20 cellular contexts compared by ENCODE assay signal in the genomic region with DNA sequence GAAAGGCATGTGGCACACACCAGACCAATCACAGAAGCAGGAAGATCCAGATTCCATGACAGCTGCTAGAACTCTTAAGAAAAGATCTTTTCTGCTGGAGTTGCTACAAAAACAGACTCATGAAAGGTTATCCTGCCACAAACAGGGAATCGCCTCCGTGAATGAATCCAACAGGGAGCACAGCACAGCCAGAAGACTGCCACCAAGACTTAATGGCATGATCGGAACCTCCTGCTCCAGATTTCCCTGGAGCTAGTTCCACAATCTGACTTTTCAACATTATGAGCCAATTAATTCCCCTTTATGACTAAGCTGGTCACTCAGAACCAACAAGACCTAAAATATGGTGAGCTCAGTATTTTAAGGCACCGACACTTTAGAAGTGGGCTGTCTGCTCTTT.
"Had no signal": no experiment of that assay in that cellular context is flagged by ENCODE, and none has a peak within 500 bp of the region (broad histone marks: within the 10 kb centered on the region; RNA-seq: fewer than 3 reads in every experiment).

No MANE protein-coding gene starts in this region.

- H3K27ac Mint-ChIP-seq: activated naive CD4-positive, alpha-beta T cell treated with anti-CD3 and anti-CD28 coated beads, Interleukin-2, amount 50 U/mL, for 72 hours; activated T-cell treated with anti-CD3 and anti-CD28 coated beads, Interleukin-2, amount 50 U/mL, for 72 hours; brain; endodermal cell had no signal

- H3K9me3 Mint-ChIP-seq: activated naive CD4-positive, alpha-beta T cell treated with anti-CD3 and anti-CD28 coated beads, Interleukin-2, amount 50 U/mL, for 72 hours; activated T-cell treated with anti-CD3 and anti-CD28 coated beads, Interleukin-2, amount 50 U/mL, for 72 hours; brain; endodermal cell; memory B cell had no signal

- DNase-seq: activated CD4-positive, alpha-beta T cell treated with anti-CD3 and anti-CD28 coated beads, Interleukin-2, amount 50 U/mL, for 1 hour; activated effector memory CD4-positive, alpha-beta T cell treated with anti-CD3 and anti-CD28 coated beads, Interleukin-2, amount 50 U/mL, for 16 hours; activated T-cell treated with anti-CD3 and anti-CD28 coated beads, Interleukin-2, amount 50 U/mL, for 72 hours; central memory CD4-positive, alpha-beta T cell; endodermal cell; gastrocnemius medialis; head of caudate nucleus; kidney glomerular epithelial cell; sigmoid colon; stimulated activated CD4-positive, alpha-beta T cell treated with anti-CD3 and anti-CD28 coated beads, Interleukin-4, amount 100 ng/mL, for 24 hours; stimulated activated naive CD4-positive, alpha-beta T cell; substantia nigra; T1000; transverse colon; uterus had no signal

- H3K9me3 ChIP-seq: gastrocnemius medialis, sigmoid colon, transverse colon, uterus had no signal

- H3K36me3 Mint-ChIP-seq: activated naive CD4-positive, alpha-beta T cell treated with anti-CD3 and anti-CD28 coated beads, Interleukin-2, amount 50 U/mL, for 72 hours; brain had no signal

- H3K4me1 ChIP-seq: uterus had no signal

- H3K27me3 Mint-ChIP-seq: brain, memory B cell had no signal

- H3K4me3 ChIP-seq: gastrocnemius medialis, sigmoid colon, transverse colon, uterus had no signal

- ATAC-seq: activated CD4-positive, CD25-positive, alpha-beta regulatory T cell treated with anti-CD3 and anti-CD28 coated beads, Interleukin-2, amount 50 U/mL, for 24 hours; activated T-cell treated with anti-CD3 and anti-CD28 coated beads, Interleukin-2, amount 50 U/mL, for 72 hours; gastrocnemius medialis had no signal

- H3K27ac ChIP-seq: gastrocnemius medialis, parathyroid adenoma, sigmoid colon, transverse colon, uterus had no signal

- H3K4me3 Mint-ChIP-seq: activated T-cell treated with anti-CD3 and anti-CD28 coated beads, Interleukin-2, amount 50 U/mL, for 72 hours; brain; endodermal cell; memory B cell had no signal

- H3K4me1 Mint-ChIP-seq: brain, endodermal cell had no signal

- H3K36me3 ChIP-seq: gastrocnemius medialis, sigmoid colon, transverse colon, uterus had no signal

- H3K27me3 ChIP-seq: gastrocnemius medialis, sigmoid colon, transverse colon, uterus had no signal
